Comparison of ENCODE assay signal across 36 cellular contexts in the genomic region with DNA sequence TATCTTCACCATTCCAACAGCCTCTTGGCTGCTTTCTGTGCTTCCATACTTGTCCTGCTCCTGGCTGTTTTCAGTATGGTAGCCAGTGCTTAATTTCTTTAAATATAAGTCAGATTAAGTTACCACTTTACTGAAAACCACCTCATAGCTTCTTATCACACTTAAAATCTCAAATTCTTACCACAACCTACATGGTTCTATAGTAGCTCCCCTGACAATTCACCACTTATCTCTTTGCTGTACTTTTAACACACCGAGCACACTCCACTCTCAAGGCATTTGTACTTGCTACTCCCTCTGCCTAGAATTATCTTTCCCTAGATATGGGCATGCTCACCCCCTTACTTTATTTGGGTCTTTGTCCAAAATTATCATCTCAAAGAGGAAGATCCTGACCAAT.
"Had no signal": no experiment of that assay in that cellular context is flagged by ENCODE, and none has a peak within 500 bp of the region (broad histone marks: within the 10 kb centered on the region; RNA-seq: fewer than 3 reads in every experiment).

No MANE protein-coding gene starts in this region.

- H3K4me3 ChIP-seq: adrenal gland, ascending aorta, body of pancreas, breast epithelium, cardiac muscle cell, colonic mucosa had no signal

- H3K27ac ChIP-seq: adrenal gland, ascending aorta, body of pancreas, brain microvascular endothelial cell, breast epithelium, cardiac muscle cell, colonic mucosa had no signal

- ATAC-seq: activated naive CD4-positive, alpha-beta T cell treated with anti-CD3 and anti-CD28 coated beads, Interleukin-2, amount 50 U/mL, for 72 hours; activated T-cell treated with anti-CD3 and anti-CD28 coated beads, Interleukin-2, amount 50 U/mL, for 4 hours; activated T-cell treated with anti-CD3 and anti-CD28 coated beads, Interleukin-2, amount 50 U/mL, for 72 hours; activated T-helper 17 cell treated with anti-CD3 and anti-CD28 coated beads, Interleukin-2, amount 50 U/mL, for 72 hours; body of pancreas had no signal

- H3K4me1 Mint-ChIP-seq: activated naive CD4-positive, alpha-beta T cell treated with anti-CD3 and anti-CD28 coated beads, Interleukin-2, amount 10 ng/mL, durations not matched to agents 7 days and 5 days; activated naive CD4-positive, alpha-beta T cell treated with anti-CD3 and anti-CD28 coated beads, Interleukin-2, amount 50 U/mL, for 24 hours; activated naive CD8-positive, alpha-beta T cell treated with anti-CD3 and anti-CD28 coated beads for 36 hours; activated naive CD8-positive, alpha-beta T cell treated with anti-CD3 and anti-CD28 coated beads, Interleukin-2, amount 10 ng/mL, durations not matched to agents 7 days and 5 days; activated T-helper 17 cell treated with anti-CD3 and anti-CD28 coated beads, Interleukin-2, amount 50 U/mL, for 72 hours; brain; central memory CD8-positive, alpha-beta T cell had no signal

- H3K27me3 ChIP-seq: adrenal gland, ascending aorta, body of pancreas, brain microvascular endothelial cell, breast epithelium, colonic mucosa had no signal

- H3K36me3 Mint-ChIP-seq: activated naive CD4-positive, alpha-beta T cell treated with anti-CD3 and anti-CD28 coated beads, Interleukin-2, amount 10 ng/mL, durations not matched to agents 7 days and 5 days; activated naive CD4-positive, alpha-beta T cell treated with anti-CD3 and anti-CD28 coated beads, Interleukin-2, amount 50 U/mL, for 24 hours; activated naive CD4-positive, alpha-beta T cell treated with anti-CD3 and anti-CD28 coated beads, Interleukin-2, amount 50 U/mL, for 72 hours; activated naive CD8-positive, alpha-beta T cell; activated naive CD8-positive, alpha-beta T cell treated with anti-CD3 and anti-CD28 coated beads for 36 hours; activated naive CD8-positive, alpha-beta T cell treated with anti-CD3 and anti-CD28 coated beads, Interleukin-2, amount 10 ng/mL, durations not matched to agents 7 days and 5 days; brain had no signal

- H3K27me3 Mint-ChIP-seq: activated naive CD4-positive, alpha-beta T cell treated with anti-CD3 and anti-CD28 coated beads, Interleukin-2, amount 10 ng/mL, durations not matched to agents 7 days and 5 days; activated naive CD4-positive, alpha-beta T cell treated with anti-CD3 and anti-CD28 coated beads, Interleukin-2, amount 50 U/mL, for 24 hours; activated naive CD8-positive, alpha-beta T cell; activated naive CD8-positive, alpha-beta T cell treated with anti-CD3 and anti-CD28 coated beads for 36 hours; activated naive CD8-positive, alpha-beta T cell treated with anti-CD3 and anti-CD28 coated beads, Interleukin-2, amount 10 ng/mL, durations not matched to agents 7 days and 5 days; activated T-cell treated with anti-CD3 and anti-CD28 coated beads, Interleukin-2, amount 50 U/mL, for 24 hours; activated T-helper 17 cell treated with anti-CD3 and anti-CD28 coated beads, Interleukin-2, amount 50 U/mL, for 72 hours; central memory CD8-positive, alpha-beta T cell had no signal

- DNase-seq: activated effector memory CD4-positive, alpha-beta T cell treated with anti-CD3 and anti-CD28 coated beads, Interleukin-2, amount 50 U/mL, for 16 hours; activated gamma-delta T cell; activated gamma-delta T cell treated with Interleukin-2 at 50 U/mL for 16 hours; activated naive CD4-positive, alpha-beta T cell; activated naive CD4-positive, alpha-beta T cell treated with anti-CD3 and anti-CD28 coated beads for 36 hours; activated naive CD4-positive, alpha-beta T cell treated with anti-CD3 and anti-CD28 coated beads, Interleukin-2, amount 10 ng/mL, durations not matched to agents 7 days and 5 days; activated naive CD4-positive, alpha-beta T cell treated with anti-CD3 and anti-CD28 coated beads, Interleukin-2, amount 50 U/mL, for 16 hours; activated naive CD4-positive, alpha-beta T cell treated with Interleukin-2 at 50 U/mL for 16 hours; activated naive CD8-positive, alpha-beta T cell treated with anti-CD3 and anti-CD28 coated beads for 36 hours; activated naive CD8-positive, alpha-beta T cell treated with anti-CD3 and anti-CD28 coated beads, Interleukin-2, amount 10 ng/mL, durations not matched to agents 7 days and 5 days; activated T-cell treated with anti-CD3 and anti-CD28 coated beads, Interleukin-2, amount 50 U/mL, for 24 hours; activated T-cell treated with anti-CD3 and anti-CD28 coated beads, Interleukin-2, amount 50 U/mL, for 4 hours; activated T-cell treated with anti-CD3 and anti-CD28 coated beads, Interleukin-2, amount 50 U/mL, for 48 hours; activated T-cell treated with anti-CD3 and anti-CD28 coated beads, Interleukin-2, amount 50 U/mL, for 72 hours; amniotic stem cell; amygdala; anterior cingulate cortex; aorta; body of pancreas; brain microvascular endothelial cell; caudate nucleus; central memory CD4-positive, alpha-beta T cell; cerebellar nuclear complex; colonic mucosa had no signal

- H3K36me3 ChIP-seq: adrenal gland, ascending aorta, brain microvascular endothelial cell, breast epithelium, cardiac muscle cell, colonic mucosa had no signal

- H3K4me3 Mint-ChIP-seq: activated naive CD4-positive, alpha-beta T cell treated with anti-CD3 and anti-CD28 coated beads for 36 hours; activated naive CD4-positive, alpha-beta T cell treated with anti-CD3 and anti-CD28 coated beads, Interleukin-2, amount 10 ng/mL, durations not matched to agents 7 days and 5 days; activated naive CD4-positive, alpha-beta T cell treated with anti-CD3 and anti-CD28 coated beads, Interleukin-2, amount 50 U/mL, for 24 hours; activated naive CD8-positive, alpha-beta T cell; activated naive CD8-positive, alpha-beta T cell treated with anti-CD3 and anti-CD28 coated beads for 36 hours; activated naive CD8-positive, alpha-beta T cell treated with anti-CD3 and anti-CD28 coated beads, Interleukin-2, amount 10 ng/mL, durations not matched to agents 7 days and 5 days; activated T-cell treated with anti-CD3 and anti-CD28 coated beads, Interleukin-2, amount 50 U/mL, for 24 hours; activated T-cell treated with anti-CD3 and anti-CD28 coated beads, Interleukin-2, amount 50 U/mL, for 4 hours; activated T-cell treated with anti-CD3 and anti-CD28 coated beads, Interleukin-2, amount 50 U/mL, for 72 hours; activated T-helper 1 cell treated with anti-CD3 and anti-CD28 coated beads, Interleukin-12 subunit alpha, Interleukin-12 subunit beta, Interleukin-2, Interleukin-4 antibody, amounts not matched to agents 30 ng/mL and 10 ng/mL and 1 ng/mL, durations not matched to agents 14 hours and 24 hours and 36 hours; activated T-helper 17 cell treated with anti-CD3 and anti-CD28 coated beads, Interleukin-2, amount 50 U/mL, for 72 hours; brain; central memory CD8-positive, alpha-beta T cell had no signal

- H3K9me3 ChIP-seq: adrenal gland, ascending aorta, body of pancreas, breast epithelium, colonic mucosa had no signal

- H3K27ac Mint-ChIP-seq: activated naive CD4-positive, alpha-beta T cell treated with anti-CD3 and anti-CD28 coated beads for 36 hours; activated naive CD4-positive, alpha-beta T cell treated with anti-CD3 and anti-CD28 coated beads, Interleukin-2, amount 10 ng/mL, durations not matched to agents 7 days and 5 days; activated naive CD4-positive, alpha-beta T cell treated with anti-CD3 and anti-CD28 coated beads, Interleukin-2, amount 50 U/mL, for 24 hours; activated naive CD4-positive, alpha-beta T cell treated with anti-CD3 and anti-CD28 coated beads, Interleukin-2, amount 50 U/mL, for 72 hours; activated naive CD8-positive, alpha-beta T cell; activated naive CD8-positive, alpha-beta T cell treated with anti-CD3 and anti-CD28 coated beads for 36 hours; activated naive CD8-positive, alpha-beta T cell treated with anti-CD3 and anti-CD28 coated beads, Interleukin-2, amount 10 ng/mL, durations not matched to agents 7 days and 5 days; activated T-cell treated with anti-CD3 and anti-CD28 coated beads, Interleukin-2, amount 50 U/mL, for 24 hours; activated T-cell treated with anti-CD3 and anti-CD28 coated beads, Interleukin-2, amount 50 U/mL, for 72 hours; activated T-helper 1 cell treated with anti-CD3 and anti-CD28 coated beads, Interleukin-12 subunit alpha, Interleukin-12 subunit beta, Interleukin-2, Interleukin-4 antibody, amounts not matched to agents 30 ng/mL and 10 ng/mL and 1 ng/mL, durations not matched to agents 14 hours and 24 hours and 36 hours; activated T-helper 17 cell treated with anti-CD3 and anti-CD28 coated beads, Interleukin-2, amount 50 U/mL, for 72 hours; activated T-helper 2 cell treated with anti-CD3 and anti-CD28 coated beads, Interferon-gamma antibody, Interleukin-2, Interleukin-4, amounts not matched to agents 10 μg/mL and 5 μg/mL and 100 μg/mL, durations not matched to agents 14 hours and 24 hours and 36 hours; brain had no signal

- H3K9me3 Mint-ChIP-seq: activated naive CD4-positive, alpha-beta T cell treated with anti-CD3 and anti-CD28 coated beads for 36 hours; activated naive CD4-positive, alpha-beta T cell treated with anti-CD3 and anti-CD28 coated beads, Interleukin-2, amount 10 ng/mL, durations not matched to agents 7 days and 5 days; activated T-cell treated with anti-CD3 and anti-CD28 coated beads, Interleukin-2, amount 50 U/mL, for 4 hours; activated T-helper 1 cell treated with anti-CD3 and anti-CD28 coated beads, Interleukin-12 subunit alpha, Interleukin-12 subunit beta, Interleukin-2, Interleukin-4 antibody, amounts not matched to agents 30 ng/mL and 10 ng/mL and 1 ng/mL, durations not matched to agents 14 hours and 24 hours and 36 hours; activated T-helper 2 cell treated with anti-CD3 and anti-CD28 coated beads, Interferon-gamma antibody, Interleukin-2, Interleukin-4, amounts not matched to agents 10 μg/mL and 5 μg/mL and 100 μg/mL, durations not matched to agents 14 hours and 24 hours and 36 hours; brain had no signal

- H3K4me1 ChIP-seq: ascending aorta, body of pancreas, breast epithelium, colonic mucosa had no signal
